15 cellular contexts compared by ENCODE assay signal in the genomic region with DNA sequence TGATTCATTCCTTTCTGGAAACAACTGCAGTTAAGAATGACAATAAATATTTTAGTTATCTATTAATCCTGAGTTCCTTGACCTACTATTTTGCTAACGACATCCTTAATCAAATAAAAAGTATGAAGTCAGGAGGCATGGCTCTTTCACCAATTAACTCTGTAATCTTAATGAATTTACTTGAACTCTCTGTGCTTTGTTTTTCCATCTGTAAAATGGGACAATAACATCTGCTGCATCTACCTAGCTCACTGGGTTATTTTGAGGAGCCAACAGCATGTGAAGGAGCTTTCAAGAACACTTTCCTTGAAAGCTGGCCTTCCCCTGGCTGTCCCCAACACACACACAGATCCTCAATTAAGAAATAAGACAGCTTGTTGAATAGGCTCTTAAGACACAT. TPM values are rescaled to one million over a fixed set of nuclear protein-coding genes. Genes with fewer than 3 reads are reported as not detected.
DNase-seq lines count a peak whose midpoint lies in the region; ATAC-seq and TF ChIP-seq lines count a peak whose summit lies in the region.
"Had no signal": no experiment of that assay in that cellular context is flagged by ENCODE, and none has a peak within 500 bp of the region (broad histone marks: within the 10 kb centered on the region; RNA-seq: fewer than 3 reads in every experiment).

No MANE protein-coding gene starts in this region.

- TF ChIP-seq CTCF in SK-N-SH (IDR thresholded peaks at IDR 0.05) (no peak), OCI-LY3 (IDR thresholded peaks at IDR 0.05; ENCODE audit: low read depth, low read length) (no peak), dorsolateral prefrontal cortex (IDR thresholded peaks at IDR 0.05 in 54 of 56, conservative IDR thresholded peaks at IDR 0.05 in 2 of 56; ENCODE audit: low read depth in 1 of 56, partially characterized antibody in 56 of 56) (no peak), GM13976 (IDR thresholded peaks at IDR 0.05; ENCODE audit: borderline replicate concordance, control extremely low read depth, extremely low read depth, insufficient read depth, missing control alignments) (no peak), colonic mucosa (IDR thresholded peaks at IDR 0.05) (no peak)

- no peaks in the 10 kb centered on the region for H3K36me3 Mint-ChIP-seq in stimulated activated effector memory CD8-positive, alpha-beta T cell treated with anti-CD3 and anti-CD28 coated beads, Interleukin-12 subunit alpha, Interleukin-12 subunit beta, amount 100 ng/mL, for 72 hours

- CTCF ChIA-PET in SK-N-SH (lab: Yijun Ruan, JAX): no interaction called here

- peaks cover 7% of the 10 kb centered on the region for H3F3A ChIP-seq in SK-N-SH (replicated peaks; ENCODE audit: insufficient read depth)

- DNase-seq in SK-N-SH: no peak
- DNase-seq in dorsolateral prefrontal cortex: no peak
- DNase-seq in stimulated activated effector memory CD8-positive, alpha-beta T cell treated with anti-CD3 and anti-CD28 coated beads, Interleukin-12 subunit alpha, Interleukin-12 subunit beta, amount 100 ng/mL, for 72 hours (ENCODE audit: low spot score in 2 of 2): no peak
- DNase-seq in GM13976 (ENCODE audit: low spot score): no peak
- DNase-seq in colonic mucosa: no peak
- DNase-seq in KG1 (lab: John Stamatoyannopoulos, UW): no peak
- DNase-seq: Calu3; DMS79; KBM-7; NCI-H1048; NK-92 treated with Interleukin-12 subunit alpha and Interleukin-12 subunit beta, amount 100 ng/mL, for 24 hours had no signal

- no peak for TF ChIP-seq RAD21 in SK-N-SH (IDR thresholded peaks at IDR 0.05; ENCODE audit: low read length)

- H3K4me1 ChIP-seq in SK-N-SH (ENCODE audit: control insufficient read depth in 1 of 2, insufficient read depth in 2 of 2, low read depth in 1 of 2, low read length in 1 of 2): peaks cover 4 to 24% of the 10 kb centered on the region in 2 experiments; a peak in 2 of 4 replicates
- H3K4me1 ChIP-seq in OCI-LY3 (ENCODE audit: low read length): peaks cover 11% of the 10 kb centered on the region
- no peaks in the 10 kb centered on the region for H3K4me1 ChIP-seq in colonic mucosa

- no peaks in the 10 kb centered on the region for H3K9me2 ChIP-seq in SK-N-SH

- intact Hi-C loops in dorsolateral prefrontal cortex (cut with DNase I) (loop anchor here in 1 of 2 donors (10.0 kb wide), 1 partner anchor 45 kb away; a partner anchor contains a TSS), colonic mucosa (cut with DNase I) (no loop called here)

- peaks cover 24% of the 10 kb centered on the region for H3K4me1 Mint-ChIP-seq in stimulated activated effector memory CD8-positive, alpha-beta T cell treated with anti-CD3 and anti-CD28 coated beads, Interleukin-12 subunit alpha, Interleukin-12 subunit beta, amount 100 ng/mL, for 72 hours

- H3K4me3 ChIP-seq in SK-N-SH (ENCODE audit: low read depth in 2 of 2, low read length in 1 of 2) (no peak overlapping the region), OCI-LY3 (ENCODE audit: low read length) (no peak overlapping the region), dorsolateral prefrontal cortex (no peak overlapping the region), colonic mucosa (no peak overlapping the region)
- H3K4me3 ChIP-seq: GM23338 had no signal

- H3K4me3 Mint-ChIP-seq in stimulated activated effector memory CD8-positive, alpha-beta T cell treated with anti-CD3 and anti-CD28 coated beads, Interleukin-12 subunit alpha, Interleukin-12 subunit beta, amount 100 ng/mL, for 72 hours: no peak overlapping the region
- H3K4me3 Mint-ChIP-seq: GM23338 had no signal

- H2AFZ ChIP-seq in SK-N-SH (ENCODE audit: low read depth): peak overlapping the region; percentile 67; the same call in 1 of the 2 replicates
- H2AFZ ChIP-seq in OCI-LY3 (ENCODE audit: low read depth, low read length): no peak overlapping the region
- H2AFZ ChIP-seq: GM23338 had no signal

- H3K27ac ChIP-seq in SK-N-SH (ENCODE audit: low read depth in 2 of 2, low read length in 1 of 2): peak overlapping the region in 1 of 2 experiments; percentile 14; a peak in 1 of 4 replicates
- H3K27ac ChIP-seq in OCI-LY3 (ENCODE audit: low read length): no peak overlapping the region
- peak overlapping the region in 58 of 59 donors; percentile 41 to 98 (median 86) for H3K27ac ChIP-seq in dorsolateral prefrontal cortex
- H3K27ac ChIP-seq in colonic mucosa: no peak overlapping the region
- H3K27ac ChIP-seq: 22Rv1 had no signal

- H3K9me3 Mint-ChIP-seq in stimulated activated effector memory CD8-positive, alpha-beta T cell treated with anti-CD3 and anti-CD28 coated beads, Interleukin-12 subunit alpha, Interleukin-12 subunit beta, amount 100 ng/mL, for 72 hours: no peaks in the 10 kb centered on the region
- H3K9me3 Mint-ChIP-seq: GM23338 had no signal

- H3K36me3 ChIP-seq in SK-N-SH (replicated peaks in 1 of 2; ENCODE audit: control insufficient read depth in 1 of 2, insufficient read depth in 2 of 2, low read length in 1 of 2) (no peaks in the 10 kb centered on the region), OCI-LY3 (replicated peaks; ENCODE audit: low read depth, low read length) (no peaks in the 10 kb centered on the region), colonic mucosa (no peaks in the 10 kb centered on the region)

- H4K20me1 ChIP-seq in SK-N-SH (ENCODE audit: insufficient read depth): no peaks in the 10 kb centered on the region
- H4K20me1 ChIP-seq in OCI-LY3 (ENCODE audit: insufficient read depth, low read length): no peaks in the 10 kb centered on the region

- H3K79me2 ChIP-seq in SK-N-SH (ENCODE audit: insufficient read depth): no peaks in the 10 kb centered on the region
- H3K79me2 ChIP-seq in OCI-LY3 (ENCODE audit: low read length): no peaks in the 10 kb centered on the region

- H3K27me3 ChIP-seq in SK-N-SH (ENCODE audit: insufficient read depth): no peaks in the 10 kb centered on the region
- no peaks in the 10 kb centered on the region for H3K27me3 ChIP-seq in OCI-LY3 (ENCODE audit: low read depth, low read length)
- no peaks in the 10 kb centered on the region for H3K27me3 ChIP-seq in dorsolateral prefrontal cortex
- no peaks in the 10 kb centered on the region for H3K27me3 ChIP-seq in colonic mucosa

- no peak overlapping the region for H3K9ac ChIP-seq in SK-N-SH
- no peak overlapping the region for H3K9ac ChIP-seq in OCI-LY3 (ENCODE audit: low read length)
- H3K9ac ChIP-seq in colonic mucosa (ENCODE audit: low read depth in 2 of 2, low read length in 2 of 2): no peak overlapping the region

- no peak for TF ChIP-seq EP300 in SK-N-SH (IDR thresholded peaks at IDR 0.05; ENCODE audit: borderline replicate concordance in 1 of 2, low read depth in 1 of 2, low read length in 1 of 2)

- no peak overlapping the region for H3K4me2 ChIP-seq in SK-N-SH
- peak overlapping the region; percentile 11; the same call in 1 of the 2 replicates for H3K4me2 ChIP-seq in OCI-LY3 (ENCODE audit: low read length)
- H3K4me2 ChIP-seq: GM23338 had no signal

- H3K9me3 ChIP-seq in SK-N-SH (no peaks in the 10 kb centered on the region), OCI-LY3 (ENCODE audit: insufficient read depth, low read length) (no peaks in the 10 kb centered on the region), colonic mucosa (no peaks in the 10 kb centered on the region)

- peak overlapping the region; percentile 52 for H3K27ac Mint-ChIP-seq in stimulated activated effector memory CD8-positive, alpha-beta T cell treated with anti-CD3 and anti-CD28 coated beads, Interleukin-12 subunit alpha, Interleukin-12 subunit beta, amount 100 ng/mL, for 72 hours
- H3K27ac Mint-ChIP-seq: GM23338 had no signal

- no peak for ATAC-seq in SK-N-SH treated with all-trans-retinoic acid at 6 μM for 48 hours
- ATAC-seq in stimulated activated effector memory CD8-positive, alpha-beta T cell treated with anti-CD3 and anti-CD28 coated beads, Interleukin-12 subunit alpha, Interleukin-12 subunit beta, amount 100 ng/mL, for 72 hours: no peak
- ATAC-seq: GM23338 had no signal

- in situ Hi-C loops in GM13976 (cut with MboI; ENCODE audit: low sequenced_read_pairs, unreplicated experiment): no loop called here

- POLR2A ChIA-PET in SK-N-SH (lab: Yijun Ruan, JAX): no interaction called here

- WGBS in SK-N-SH (ENCODE audit: low lambda C conversion rate): 69% methylated on average over 1 of the region's 1 CpG

TF ChIP-seq in SK-N-SH, 30 proteins besides CTCF, POLR2A, EP300 and RAD21 (continues in another document):
- TF ChIP-seq, protein P1, sequence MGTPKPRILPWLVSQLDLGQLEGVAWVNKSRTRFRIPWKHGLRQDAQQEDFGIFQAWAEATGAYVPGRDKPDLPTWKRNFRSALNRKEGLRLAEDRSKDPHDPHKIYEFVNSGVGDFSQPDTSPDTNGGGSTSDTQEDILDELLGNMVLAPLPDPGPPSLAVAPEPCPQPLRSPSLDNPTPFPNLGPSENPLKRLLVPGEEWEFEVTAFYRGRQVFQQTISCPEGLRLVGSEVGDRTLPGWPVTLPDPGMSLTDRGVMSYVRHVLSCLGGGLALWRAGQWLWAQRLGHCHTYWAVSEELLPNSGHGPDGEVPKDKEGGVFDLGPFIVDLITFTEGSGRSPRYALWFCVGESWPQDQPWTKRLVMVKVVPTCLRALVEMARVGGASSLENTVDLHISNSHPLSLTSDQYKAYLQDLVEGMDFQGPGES (IDR thresholded peaks at IDR 0.05; ENCODE audit: low read depth, low read length): no peak
- TF ChIP-seq FOXM1 (IDR thresholded peaks at IDR 0.05; ENCODE audit: low read depth) (no peak), ELF1 (IDR thresholded peaks at IDR 0.05) (no peak), RFX5 (IDR thresholded peaks at IDR 0.05; ENCODE audit: low read length) (no peak), MXI1 (IDR thresholded peaks at IDR 0.05; ENCODE audit: low read depth, low read length) (no peak), JUND (IDR thresholded peaks at IDR 0.05) (no peak)

TF ChIP-seq in SK-N-SH treated with all-trans-retinoic acid at 6 μM for 48 hours, 23 proteins besides CTCF, POLR2A, EP300 and RAD21 (continues in another document):
- no peak for TF ChIP-seq GLIS3 (CRISPR knock-in tag; IDR thresholded peaks at IDR 0.05)
- no peak for TF ChIP-seq ZC3H10 (CRISPR knock-in tag; IDR thresholded peaks at IDR 0.05)
- TF ChIP-seq ZNF70 (CRISPR knock-in tag; IDR thresholded peaks at IDR 0.05): no peak

RNA-seq across cellular contexts. Expression of a gene that starts 47.9 kb away (rescaled TPM):
- 4.4 and 6.2 TPM in 2 replicates for polyA plus RNA-seq in SK-N-SH (2012; rRNA removed)
- polyA plus RNA-seq in SK-N-SH (2012; cell fraction: cytosol; rRNA removed): 4.9 and 5.9 TPM in 2 replicates
- 12.8 and 14.6 TPM in 2 replicates for polyA plus RNA-seq in SK-N-SH (2012; cell fraction: nucleus; rRNA removed)
- total RNA-seq in dorsolateral prefrontal cortex (10 to 100 TPM; 33.1 to 91.2 (median 49.7) TPM), colonic mucosa (under 1 TPM; 0.32 to 0.40 TPM)

Comparison
In these comparisons a context has a peak if more than half of its experiments do, and no peak if none do; other contexts are left out.
1. H3K27ac ChIP-seq: peak in dorsolateral prefrontal cortex (58 of 59); none in OCI-LY3 (single experiment) and colonic mucosa (single experiment).
2. RNA of a gene that starts 47.9 kb away (total RNA-seq): 33.1 to 91.2 TPM in dorsolateral prefrontal cortex; 0.32 to 0.40 TPM in colonic mucosa; every median in the first group is over 10 times any median in the second.